ENCODE assay signal across 1 cellular context in the genomic region with DNA sequence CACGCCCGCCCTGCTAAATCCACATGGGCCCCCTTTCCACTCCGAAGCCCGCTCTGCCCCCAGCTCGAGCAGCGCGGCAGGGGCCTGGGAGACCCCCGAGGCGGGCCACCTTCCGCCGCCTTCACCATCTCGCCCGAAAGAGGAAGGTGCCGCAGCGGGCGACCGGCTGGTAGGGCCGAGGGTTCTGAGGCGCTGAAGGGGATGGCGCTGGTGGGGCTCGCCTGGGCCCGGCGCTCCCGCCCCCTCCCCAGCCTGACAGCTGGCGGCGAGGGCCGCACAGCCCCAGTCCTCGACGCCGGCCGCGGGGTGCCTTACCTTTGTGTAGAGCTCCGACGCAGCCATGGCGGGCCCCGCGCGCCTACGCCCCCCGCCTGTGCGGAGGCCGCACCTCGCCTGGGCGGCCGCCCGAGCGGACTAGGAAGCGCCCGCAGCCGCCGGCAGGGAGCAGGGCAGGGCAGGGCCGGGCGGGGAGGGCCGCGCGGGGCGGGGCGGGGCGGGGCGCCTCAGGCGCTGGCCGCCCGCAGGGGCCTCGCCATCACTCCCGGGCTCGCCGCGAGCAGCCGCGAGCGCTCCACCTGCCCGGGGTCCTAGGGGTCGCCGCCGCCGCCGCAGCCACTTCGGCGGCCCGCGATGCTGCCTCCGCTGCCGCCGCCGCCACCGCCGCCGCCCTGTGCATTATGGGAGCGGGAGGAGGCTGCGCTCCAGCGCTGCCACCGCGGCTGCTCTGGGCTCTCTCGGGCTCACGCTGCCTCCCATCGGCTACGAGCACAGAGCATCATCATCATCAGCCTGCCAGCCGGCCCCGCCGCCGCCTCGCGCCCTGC.
TF ChIP-seq lines count a peak whose summit lies in the region.

A gene (minus strand): TSS at position 416 of the 824 bp plus-strand sequence. CDS start 74 bp downstream, at position 342.

TF ChIP-seq in K562, 482 proteins besides CTCF, POLR2A, EP300 and RAD21 (continued from another document and continues in another):
- TF ChIP-seq, protein P1, sequence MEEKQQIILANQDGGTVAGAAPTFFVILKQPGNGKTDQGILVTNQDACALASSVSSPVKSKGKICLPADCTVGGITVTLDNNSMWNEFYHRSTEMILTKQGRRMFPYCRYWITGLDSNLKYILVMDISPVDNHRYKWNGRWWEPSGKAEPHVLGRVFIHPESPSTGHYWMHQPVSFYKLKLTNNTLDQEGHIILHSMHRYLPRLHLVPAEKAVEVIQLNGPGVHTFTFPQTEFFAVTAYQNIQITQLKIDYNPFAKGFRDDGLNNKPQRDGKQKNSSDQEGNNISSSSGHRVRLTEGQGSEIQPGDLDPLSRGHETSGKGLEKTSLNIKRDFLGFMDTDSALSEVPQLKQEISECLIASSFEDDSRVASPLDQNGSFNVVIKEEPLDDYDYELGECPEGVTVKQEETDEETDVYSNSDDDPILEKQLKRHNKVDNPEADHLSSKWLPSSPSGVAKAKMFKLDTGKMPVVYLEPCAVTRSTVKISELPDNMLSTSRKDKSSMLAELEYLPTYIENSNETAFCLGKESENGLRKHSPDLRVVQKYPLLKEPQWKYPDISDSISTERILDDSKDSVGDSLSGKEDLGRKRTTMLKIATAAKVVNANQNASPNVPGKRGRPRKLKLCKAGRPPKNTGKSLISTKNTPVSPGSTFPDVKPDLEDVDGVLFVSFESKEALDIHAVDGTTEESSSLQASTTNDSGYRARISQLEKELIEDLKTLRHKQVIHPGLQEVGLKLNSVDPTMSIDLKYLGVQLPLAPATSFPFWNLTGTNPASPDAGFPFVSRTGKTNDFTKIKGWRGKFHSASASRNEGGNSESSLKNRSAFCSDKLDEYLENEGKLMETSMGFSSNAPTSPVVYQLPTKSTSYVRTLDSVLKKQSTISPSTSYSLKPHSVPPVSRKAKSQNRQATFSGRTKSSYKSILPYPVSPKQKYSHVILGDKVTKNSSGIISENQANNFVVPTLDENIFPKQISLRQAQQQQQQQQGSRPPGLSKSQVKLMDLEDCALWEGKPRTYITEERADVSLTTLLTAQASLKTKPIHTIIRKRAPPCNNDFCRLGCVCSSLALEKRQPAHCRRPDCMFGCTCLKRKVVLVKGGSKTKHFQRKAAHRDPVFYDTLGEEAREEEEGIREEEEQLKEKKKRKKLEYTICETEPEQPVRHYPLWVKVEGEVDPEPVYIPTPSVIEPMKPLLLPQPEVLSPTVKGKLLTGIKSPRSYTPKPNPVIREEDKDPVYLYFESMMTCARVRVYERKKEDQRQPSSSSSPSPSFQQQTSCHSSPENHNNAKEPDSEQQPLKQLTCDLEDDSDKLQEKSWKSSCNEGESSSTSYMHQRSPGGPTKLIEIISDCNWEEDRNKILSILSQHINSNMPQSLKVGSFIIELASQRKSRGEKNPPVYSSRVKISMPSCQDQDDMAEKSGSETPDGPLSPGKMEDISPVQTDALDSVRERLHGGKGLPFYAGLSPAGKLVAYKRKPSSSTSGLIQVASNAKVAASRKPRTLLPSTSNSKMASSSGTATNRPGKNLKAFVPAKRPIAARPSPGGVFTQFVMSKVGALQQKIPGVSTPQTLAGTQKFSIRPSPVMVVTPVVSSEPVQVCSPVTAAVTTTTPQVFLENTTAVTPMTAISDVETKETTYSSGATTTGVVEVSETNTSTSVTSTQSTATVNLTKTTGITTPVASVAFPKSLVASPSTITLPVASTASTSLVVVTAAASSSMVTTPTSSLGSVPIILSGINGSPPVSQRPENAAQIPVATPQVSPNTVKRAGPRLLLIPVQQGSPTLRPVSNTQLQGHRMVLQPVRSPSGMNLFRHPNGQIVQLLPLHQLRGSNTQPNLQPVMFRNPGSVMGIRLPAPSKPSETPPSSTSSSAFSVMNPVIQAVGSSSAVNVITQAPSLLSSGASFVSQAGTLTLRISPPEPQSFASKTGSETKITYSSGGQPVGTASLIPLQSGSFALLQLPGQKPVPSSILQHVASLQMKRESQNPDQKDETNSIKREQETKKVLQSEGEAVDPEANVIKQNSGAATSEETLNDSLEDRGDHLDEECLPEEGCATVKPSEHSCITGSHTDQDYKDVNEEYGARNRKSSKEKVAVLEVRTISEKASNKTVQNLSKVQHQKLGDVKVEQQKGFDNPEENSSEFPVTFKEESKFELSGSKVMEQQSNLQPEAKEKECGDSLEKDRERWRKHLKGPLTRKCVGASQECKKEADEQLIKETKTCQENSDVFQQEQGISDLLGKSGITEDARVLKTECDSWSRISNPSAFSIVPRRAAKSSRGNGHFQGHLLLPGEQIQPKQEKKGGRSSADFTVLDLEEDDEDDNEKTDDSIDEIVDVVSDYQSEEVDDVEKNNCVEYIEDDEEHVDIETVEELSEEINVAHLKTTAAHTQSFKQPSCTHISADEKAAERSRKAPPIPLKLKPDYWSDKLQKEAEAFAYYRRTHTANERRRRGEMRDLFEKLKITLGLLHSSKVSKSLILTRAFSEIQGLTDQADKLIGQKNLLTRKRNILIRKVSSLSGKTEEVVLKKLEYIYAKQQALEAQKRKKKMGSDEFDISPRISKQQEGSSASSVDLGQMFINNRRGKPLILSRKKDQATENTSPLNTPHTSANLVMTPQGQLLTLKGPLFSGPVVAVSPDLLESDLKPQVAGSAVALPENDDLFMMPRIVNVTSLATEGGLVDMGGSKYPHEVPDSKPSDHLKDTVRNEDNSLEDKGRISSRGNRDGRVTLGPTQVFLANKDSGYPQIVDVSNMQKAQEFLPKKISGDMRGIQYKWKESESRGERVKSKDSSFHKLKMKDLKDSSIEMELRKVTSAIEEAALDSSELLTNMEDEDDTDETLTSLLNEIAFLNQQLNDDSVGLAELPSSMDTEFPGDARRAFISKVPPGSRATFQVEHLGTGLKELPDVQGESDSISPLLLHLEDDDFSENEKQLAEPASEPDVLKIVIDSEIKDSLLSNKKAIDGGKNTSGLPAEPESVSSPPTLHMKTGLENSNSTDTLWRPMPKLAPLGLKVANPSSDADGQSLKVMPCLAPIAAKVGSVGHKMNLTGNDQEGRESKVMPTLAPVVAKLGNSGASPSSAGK (IDR thresholded peaks at IDR 0.05) = no peak
- TF ChIP-seq NFXL1 (CRISPR knock-in tag; IDR thresholded peaks at IDR 0.05) (no peak), RBM34 (IDR thresholded peaks at IDR 0.05; ENCODE audit: borderline replicate concordance, insufficient read depth, low read length) (no peak), WHSC1 (IDR thresholded peaks at IDR 0.05; ENCODE audit: low read length) (no peak), ZNF274 (IDR thresholded peaks at IDR 0.05; ENCODE audit: borderline replicate concordance, low read depth, low read length) (no peak), HDAC8 (tag; IDR thresholded peaks at IDR 0.05) (no peak), ZBTB7A (IDR thresholded peaks at IDR 0.05; ENCODE audit: borderline replicate concordance, control insufficient read depth, low read depth, low read length) (peak; percentile 73; the same call in 1 of the 2 replicates), CREBBP (IDR thresholded peaks at IDR 0.05; ENCODE audit: low read depth, low read length) (no peak), ZNF57 (CRISPR knock-in tag; IDR thresholded peaks at IDR 0.05) (no peak), POLR2B (IDR thresholded peaks at IDR 0.05; ENCODE audit: low read depth, partially characterized antibody) (no peak), SMARCA5 (IDR thresholded peaks at IDR 0.05) (no peak), ZNF431 (CRISPR knock-in tag; IDR thresholded peaks at IDR 0.05) (no peak), ZFX (CRISPR knock-in tag; IDR thresholded peaks at IDR 0.05) (peak; percentile 59), ZNF253 (CRISPR knock-in tag; conservative IDR thresholded peaks at IDR 0.05) (no peak), CBX1 (IDR thresholded peaks at IDR 0.05; ENCODE audit: low read depth) (no peak), RB1 (IDR thresholded peaks at IDR 0.05; ENCODE audit: low read depth) (peak; percentile 55; the same call in 1 of the 2 replicates)
- TF ChIP-seq, protein P2, sequence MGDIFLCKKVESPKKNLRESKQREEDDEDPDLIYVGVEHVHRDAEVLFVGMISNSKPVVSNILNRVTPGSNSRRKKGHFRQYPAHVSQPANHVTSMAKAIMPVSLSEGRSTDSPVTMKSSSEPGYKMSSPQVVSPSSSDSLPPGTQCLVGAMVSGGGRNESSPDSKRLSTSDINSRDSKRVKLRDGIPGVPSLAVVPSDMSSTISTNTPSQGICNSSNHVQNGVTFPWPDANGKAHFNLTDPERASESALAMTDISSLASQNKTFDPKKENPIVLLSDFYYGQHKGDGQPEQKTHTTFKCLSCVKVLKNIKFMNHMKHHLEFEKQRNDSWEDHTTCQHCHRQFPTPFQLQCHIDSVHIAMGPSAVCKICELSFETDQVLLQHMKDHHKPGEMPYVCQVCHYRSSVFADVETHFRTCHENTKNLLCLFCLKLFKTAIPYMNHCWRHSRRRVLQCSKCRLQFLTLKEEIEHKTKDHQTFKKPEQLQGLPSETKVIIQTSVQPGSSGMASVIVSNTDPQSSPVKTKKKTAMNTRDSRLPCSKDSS (IDR thresholded peaks at IDR 0.05; ENCODE audit: low read depth, partially characterized antibody) = no peak
- TF ChIP-seq, protein P3, sequence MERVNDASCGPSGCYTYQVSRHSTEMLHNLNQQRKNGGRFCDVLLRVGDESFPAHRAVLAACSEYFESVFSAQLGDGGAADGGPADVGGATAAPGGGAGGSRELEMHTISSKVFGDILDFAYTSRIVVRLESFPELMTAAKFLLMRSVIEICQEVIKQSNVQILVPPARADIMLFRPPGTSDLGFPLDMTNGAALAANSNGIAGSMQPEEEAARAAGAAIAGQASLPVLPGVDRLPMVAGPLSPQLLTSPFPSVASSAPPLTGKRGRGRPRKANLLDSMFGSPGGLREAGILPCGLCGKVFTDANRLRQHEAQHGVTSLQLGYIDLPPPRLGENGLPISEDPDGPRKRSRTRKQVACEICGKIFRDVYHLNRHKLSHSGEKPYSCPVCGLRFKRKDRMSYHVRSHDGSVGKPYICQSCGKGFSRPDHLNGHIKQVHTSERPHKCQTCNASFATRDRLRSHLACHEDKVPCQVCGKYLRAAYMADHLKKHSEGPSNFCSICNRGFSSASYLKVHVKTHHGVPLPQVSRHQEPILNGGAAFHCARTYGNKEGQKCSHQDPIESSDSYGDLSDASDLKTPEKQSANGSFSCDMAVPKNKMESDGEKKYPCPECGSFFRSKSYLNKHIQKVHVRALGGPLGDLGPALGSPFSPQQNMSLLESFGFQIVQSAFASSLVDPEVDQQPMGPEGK (CRISPR knock-in tag; IDR thresholded peaks at IDR 0.05; ENCODE audit: borderline replicate concordance) = no peak
- TF ChIP-seq, protein P4, sequence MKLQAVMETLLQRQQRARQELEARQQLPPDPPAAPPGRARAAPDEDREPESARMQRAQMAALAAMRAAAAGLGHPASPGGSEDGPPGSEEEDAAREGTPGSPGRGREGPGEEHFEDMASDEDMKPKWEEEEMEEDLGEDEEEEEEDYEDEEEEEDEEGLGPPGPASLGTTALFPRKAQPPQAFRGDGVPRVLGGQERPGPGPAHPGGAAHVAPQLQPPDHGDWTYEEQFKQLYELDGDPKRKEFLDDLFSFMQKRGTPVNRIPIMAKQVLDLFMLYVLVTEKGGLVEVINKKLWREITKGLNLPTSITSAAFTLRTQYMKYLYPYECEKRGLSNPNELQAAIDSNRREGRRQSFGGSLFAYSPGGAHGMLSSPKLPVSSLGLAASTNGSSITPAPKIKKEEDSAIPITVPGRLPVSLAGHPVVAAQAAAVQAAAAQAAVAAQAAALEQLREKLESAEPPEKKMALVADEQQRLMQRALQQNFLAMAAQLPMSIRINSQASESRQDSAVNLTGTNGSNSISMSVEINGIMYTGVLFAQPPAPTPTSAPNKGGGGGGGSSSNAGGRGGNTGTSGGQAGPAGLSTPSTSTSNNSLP (IDR thresholded peaks at IDR 0.05; ENCODE audit: borderline replicate concordance, low read depth, low read length) = no peak
- TF ChIP-seq, protein P5, sequence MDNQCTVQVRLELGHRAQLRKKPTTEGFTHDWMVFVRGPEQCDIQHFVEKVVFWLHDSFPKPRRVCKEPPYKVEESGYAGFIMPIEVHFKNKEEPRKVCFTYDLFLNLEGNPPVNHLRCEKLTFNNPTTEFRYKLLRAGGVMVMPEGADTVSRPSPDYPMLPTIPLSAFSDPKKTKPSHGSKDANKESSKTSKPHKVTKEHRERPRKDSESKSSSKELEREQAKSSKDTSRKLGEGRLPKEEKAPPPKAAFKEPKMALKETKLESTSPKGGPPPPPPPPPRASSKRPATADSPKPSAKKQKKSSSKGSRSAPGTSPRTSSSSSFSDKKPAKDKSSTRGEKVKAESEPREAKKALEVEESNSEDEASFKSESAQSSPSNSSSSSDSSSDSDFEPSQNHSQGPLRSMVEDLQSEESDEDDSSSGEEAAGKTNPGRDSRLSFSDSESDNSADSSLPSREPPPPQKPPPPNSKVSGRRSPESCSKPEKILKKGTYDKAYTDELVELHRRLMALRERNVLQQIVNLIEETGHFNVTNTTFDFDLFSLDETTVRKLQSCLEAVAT (IDR thresholded peaks at IDR 0.05) = no peak
- TF ChIP-seq, protein P6, sequence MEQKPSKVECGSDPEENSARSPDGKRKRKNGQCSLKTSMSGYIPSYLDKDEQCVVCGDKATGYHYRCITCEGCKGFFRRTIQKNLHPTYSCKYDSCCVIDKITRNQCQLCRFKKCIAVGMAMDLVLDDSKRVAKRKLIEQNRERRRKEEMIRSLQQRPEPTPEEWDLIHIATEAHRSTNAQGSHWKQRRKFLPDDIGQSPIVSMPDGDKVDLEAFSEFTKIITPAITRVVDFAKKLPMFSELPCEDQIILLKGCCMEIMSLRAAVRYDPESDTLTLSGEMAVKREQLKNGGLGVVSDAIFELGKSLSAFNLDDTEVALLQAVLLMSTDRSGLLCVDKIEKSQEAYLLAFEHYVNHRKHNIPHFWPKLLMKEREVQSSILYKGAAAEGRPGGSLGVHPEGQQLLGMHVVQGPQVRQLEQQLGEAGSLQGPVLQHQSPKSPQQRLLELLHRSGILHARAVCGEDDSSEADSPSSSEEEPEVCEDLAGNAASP (IDR thresholded peaks at IDR 0.05) = no peak
- TF ChIP-seq, protein P7, sequence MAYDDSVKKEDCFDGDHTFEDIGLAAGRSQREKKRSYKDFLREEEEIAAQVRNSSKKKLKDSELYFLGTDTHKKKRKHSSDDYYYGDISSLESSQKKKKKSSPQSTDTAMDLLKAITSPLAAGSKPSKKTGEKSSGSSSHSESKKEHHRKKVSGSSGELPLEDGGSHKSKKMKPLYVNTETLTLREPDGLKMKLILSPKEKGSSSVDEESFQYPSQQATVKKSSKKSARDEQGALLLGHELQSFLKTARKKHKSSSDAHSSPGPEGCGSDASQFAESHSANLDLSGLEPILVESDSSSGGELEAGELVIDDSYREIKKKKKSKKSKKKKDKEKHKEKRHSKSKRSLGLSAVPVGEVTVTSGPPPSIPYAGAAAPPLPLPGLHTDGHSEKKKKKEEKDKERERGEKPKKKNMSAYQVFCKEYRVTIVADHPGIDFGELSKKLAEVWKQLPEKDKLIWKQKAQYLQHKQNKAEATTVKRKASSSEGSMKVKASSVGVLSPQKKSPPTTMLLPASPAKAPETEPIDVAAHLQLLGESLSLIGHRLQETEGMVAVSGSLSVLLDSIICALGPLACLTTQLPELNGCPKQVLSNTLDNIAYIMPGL (CRISPR knock-in tag; IDR thresholded peaks at IDR 0.05) = no peak
- TF ChIP-seq, protein P8, sequence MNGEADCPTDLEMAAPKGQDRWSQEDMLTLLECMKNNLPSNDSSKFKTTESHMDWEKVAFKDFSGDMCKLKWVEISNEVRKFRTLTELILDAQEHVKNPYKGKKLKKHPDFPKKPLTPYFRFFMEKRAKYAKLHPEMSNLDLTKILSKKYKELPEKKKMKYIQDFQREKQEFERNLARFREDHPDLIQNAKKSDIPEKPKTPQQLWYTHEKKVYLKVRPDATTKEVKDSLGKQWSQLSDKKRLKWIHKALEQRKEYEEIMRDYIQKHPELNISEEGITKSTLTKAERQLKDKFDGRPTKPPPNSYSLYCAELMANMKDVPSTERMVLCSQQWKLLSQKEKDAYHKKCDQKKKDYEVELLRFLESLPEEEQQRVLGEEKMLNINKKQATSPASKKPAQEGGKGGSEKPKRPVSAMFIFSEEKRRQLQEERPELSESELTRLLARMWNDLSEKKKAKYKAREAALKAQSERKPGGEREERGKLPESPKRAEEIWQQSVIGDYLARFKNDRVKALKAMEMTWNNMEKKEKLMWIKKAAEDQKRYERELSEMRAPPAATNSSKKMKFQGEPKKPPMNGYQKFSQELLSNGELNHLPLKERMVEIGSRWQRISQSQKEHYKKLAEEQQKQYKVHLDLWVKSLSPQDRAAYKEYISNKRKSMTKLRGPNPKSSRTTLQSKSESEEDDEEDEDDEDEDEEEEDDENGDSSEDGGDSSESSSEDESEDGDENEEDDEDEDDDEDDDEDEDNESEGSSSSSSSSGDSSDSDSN (IDR thresholded peaks at IDR 0.05; ENCODE audit: borderline replicate concordance in 1 of 2, low read depth in 2 of 2, low read length in 2 of 2) = 0 out of 4 replicates have a peak, but pooled peaks of 1 of the 2 experiments have one; percentile 29
